ENCODE assay signal across 23 cellular contexts in the genomic region with DNA sequence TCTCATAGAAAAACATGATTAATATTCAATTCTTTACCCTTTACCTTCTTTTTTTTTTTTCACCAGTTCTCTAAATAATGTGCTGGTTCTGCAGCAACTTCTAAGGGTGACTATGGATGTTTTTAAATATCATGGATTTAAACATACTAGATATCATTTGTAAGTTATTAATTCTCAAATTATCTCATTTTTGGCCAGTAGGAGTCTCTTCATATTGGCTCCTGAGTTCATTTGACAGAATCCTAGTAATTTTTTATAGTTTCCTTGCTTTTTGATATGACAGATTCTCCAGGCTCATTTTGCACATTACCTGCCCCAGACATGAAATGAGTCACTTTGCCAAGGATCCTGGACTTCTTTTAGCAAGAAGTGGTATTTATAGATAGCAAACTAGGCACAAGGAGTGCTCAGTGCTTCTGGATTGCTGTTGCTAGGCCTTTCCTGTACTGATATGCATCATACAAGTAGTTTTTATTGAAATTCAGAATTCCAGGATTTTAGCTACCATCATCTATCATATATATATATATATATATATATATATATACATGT.
A peak's percentile ranks its signal among the peaks of the same experiment; 100 is the strongest.
DNase-seq lines count a peak whose midpoint lies in the region; ATAC-seq and TF ChIP-seq lines count a peak whose summit lies in the region.
"Had no signal": no experiment of that assay in that cellular context is flagged by ENCODE, and none has a peak within 500 bp of the region (broad histone marks: within the 10 kb centered on the region; RNA-seq: fewer than 3 reads in every experiment).

No MANE protein-coding gene starts in this region.

- no peak for ATAC-seq in right lobe of liver
- ATAC-seq: left lung; stimulated activated memory B cell treated with anti-CD40 and anti-IgM and Interleukin-4, amounts not matched to agents 10 μg/mL and 1 μg/mL and 100 μg/mL, for 72 hours had no signal

- H3K4me3 ChIP-seq in liver (ENCODE audit: low read depth in 1 of 3, low read length in 3 of 3) = no peak overlapping the region
- no peak overlapping the region for H3K4me3 ChIP-seq in right lobe of liver
- H3K4me3 ChIP-seq in SK-N-SH (ENCODE audit: low read depth in 2 of 2, low read length in 1 of 2) = no peak overlapping the region
- no peak overlapping the region for H3K4me3 ChIP-seq in fibroblast of villous mesenchyme (ENCODE audit: low read depth, low read length)
- H3K4me3 ChIP-seq: left lung had no signal

- H3K27ac ChIP-seq in liver (ENCODE audit: low read depth in 1 of 2, low read length in 2 of 2) (no peak overlapping the region), right lobe of liver (no peak overlapping the region), SK-N-SH (ENCODE audit: low read depth in 2 of 2, low read length in 1 of 2) (no peak overlapping the region)
- H3K27ac ChIP-seq: left lung had no signal

- TF ChIP-seq EP300 in SK-N-SH (IDR thresholded peaks at IDR 0.05; ENCODE audit: borderline replicate concordance in 1 of 2, low read depth in 1 of 2, low read length in 1 of 2) = no peak

- H3K27me3 ChIP-seq in liver (ENCODE audit: control insufficient read depth in 4 of 4, insufficient read depth in 4 of 4, low read length in 3 of 4) = no peaks in the 10 kb centered on the region
- no peaks in the 10 kb centered on the region for H3K27me3 ChIP-seq in right lobe of liver
- H3K27me3 ChIP-seq in SK-N-SH (ENCODE audit: insufficient read depth) = no peaks in the 10 kb centered on the region
- H3K27me3 ChIP-seq: left lung had no signal

- H3K4me1 ChIP-seq in liver (ENCODE audit: control insufficient read depth in 4 of 4, insufficient read depth in 4 of 4, low read length in 3 of 4) (no peaks in the 10 kb centered on the region), right lobe of liver (no peaks in the 10 kb centered on the region), SK-N-SH (ENCODE audit: control insufficient read depth in 1 of 2, insufficient read depth in 2 of 2, low read depth in 1 of 2, low read length in 1 of 2) (no peaks in the 10 kb centered on the region)
- H3K4me1 ChIP-seq: Caco-2, left lung had no signal

- POLR2A ChIA-PET in SK-N-SH (lab: Yijun Ruan, JAX) = no interaction called here

- no peaks in the 10 kb centered on the region for H3K79me2 ChIP-seq in SK-N-SH (ENCODE audit: insufficient read depth)

- H3K36me3 ChIP-seq in liver (ENCODE audit: control insufficient read depth in 4 of 4, insufficient read depth in 3 of 4, low read depth in 1 of 4, low read length in 3 of 4) = no peaks in the 10 kb centered on the region
- no peaks in the 10 kb centered on the region for H3K36me3 ChIP-seq in right lobe of liver
- H3K36me3 ChIP-seq in SK-N-SH (replicated peaks in 1 of 2; ENCODE audit: control insufficient read depth in 1 of 2, insufficient read depth in 2 of 2, low read length in 1 of 2) = no peaks in the 10 kb centered on the region
- H3K36me3 ChIP-seq: left lung had no signal

- TF ChIP-seq CTCF in liver (IDR thresholded peaks at IDR 0.05; ENCODE audit: low read depth, low read length, missing input control) = no peak
- no peak for TF ChIP-seq CTCF in right lobe of liver (IDR thresholded peaks at IDR 0.05)
- TF ChIP-seq CTCF in SK-N-SH (IDR thresholded peaks at IDR 0.05) = peak; percentile 62
- peak; percentile 27 for TF ChIP-seq CTCF in fibroblast of villous mesenchyme (IDR thresholded peaks at IDR 0.05; ENCODE audit: insufficient read depth, low read depth, low read length)

- TF ChIP-seq RAD21 in liver (IDR thresholded peaks at IDR 0.05) (peak; percentile 36), SK-N-SH (IDR thresholded peaks at IDR 0.05; ENCODE audit: low read length) (0 out of 2 replicates have a peak, but pooled peaks have one; percentile 8)

- H3K4me2 ChIP-seq in SK-N-SH = no peak overlapping the region

- no peaks in the 10 kb centered on the region for H4K20me1 ChIP-seq in SK-N-SH (ENCODE audit: insufficient read depth)

- peaks cover 0 to 4% (median 0%) of the 10 kb centered on the region in 4 donors for H3K9me3 ChIP-seq in liver (ENCODE audit: control insufficient read depth in 4 of 4, low read length in 3 of 4)
- H3K9me3 ChIP-seq in right lobe of liver = no peaks in the 10 kb centered on the region
- H3K9me3 ChIP-seq in SK-N-SH = no peaks in the 10 kb centered on the region
- H3K9me3 ChIP-seq: left lung had no signal

- no peaks in the 10 kb centered on the region for H3K9me2 ChIP-seq in SK-N-SH

- no peak for TF ChIP-seq POLR2A in right lobe of liver (IDR thresholded peaks at IDR 0.05)

- no peaks in the 10 kb centered on the region for H3F3A ChIP-seq in SK-N-SH (replicated peaks; ENCODE audit: insufficient read depth)

- CTCF ChIA-PET in SK-N-SH (lab: Yijun Ruan, JAX) = interaction anchor here (0.7 kb wide), 1 partner anchor 791 kb away, joined by 3 read pairs; no protein-coding TSS in a partner anchor

- H3K9ac ChIP-seq in liver (ENCODE audit: low read depth in 1 of 2, low read length in 2 of 2) = no peak overlapping the region
- no peak overlapping the region for H3K9ac ChIP-seq in SK-N-SH

- intact Hi-C loops in right lobe of liver (cut with DNase I) = no loop called here

- no peak for DNase-seq in right lobe of liver
- no peak for DNase-seq in SK-N-SH
- no peak for DNase-seq in fibroblast of villous mesenchyme (ENCODE audit: low read depth)
- DNase-seq in NCI-H1105 (lab: John Stamatoyannopoulos, UW) = no peak
- no peak for DNase-seq in GM19238 (ENCODE audit: insufficient read length, low spot score)
- no peak for DNase-seq in T-helper 1 cell
- no peak for DNase-seq in activated CD4-positive, alpha-beta T cell treated with anti-CD3 and anti-CD28 coated beads for 4 hours
- DNase-seq: ACHN; activated CD8-positive, alpha-beta memory T cell treated with anti-CD3 and anti-CD28 coated beads, Interleukin-2, amount 50 U/mL, for 48 hours; activated naive CD4-positive, alpha-beta T cell treated with anti-CD3 and anti-CD28 coated beads, Interleukin-2, amount 10 ng/mL, durations not matched to agents 7 days and 5 days; Caco-2; effector CD8-positive, alpha-beta T cell; foreskin melanocyte; GF-D8; left lung; NCI-H146; NCI-H345; SHP77; stimulated activated CD4-positive, alpha-beta T cell treated with anti-CD3 and anti-CD28 coated beads, Interleukin-12 subunit alpha, Interleukin-12 subunit beta, amount 100 ng/mL, for 4 hours; T-helper 9 cell; trophoblast cell had no signal

- H2AFZ ChIP-seq in SK-N-SH (ENCODE audit: low read depth) = no peak overlapping the region

TF ChIP-seq in liver, 16 proteins besides CTCF, POLR2A, EP300 and RAD21 (continues in another document):
- TF ChIP-seq SP1 (IDR thresholded peaks at IDR 0.05) (no peak), RXRA (IDR thresholded peaks at IDR 0.05) (no peak), REST (IDR thresholded peaks at IDR 0.05) (no peak), HNF4A (conservative IDR thresholded peaks at IDR 0.05) (no peak), TAF1 (conservative IDR thresholded peaks at IDR 0.05) (no peak)

TF ChIP-seq in SK-N-SH, 30 proteins besides CTCF, POLR2A, EP300 and RAD21:
- TF ChIP-seq RFX5 (IDR thresholded peaks at IDR 0.05; ENCODE audit: low read length) = no peak
- peak; percentile 11; the same call in 1 of the 2 replicates for TF ChIP-seq SMC3 (IDR thresholded peaks at IDR 0.05; ENCODE audit: low read depth, low read length)
TF ChIP-seq in SK-N-SH: peak in this region for 1.

Comparison
In these comparisons a context has a peak if more than half of its experiments do, and no peak if none do; other contexts are left out.
1. CTCF ChIP-seq: peak in SK-N-SH (single experiment) and fibroblast of villous mesenchyme (single experiment); none in liver (single experiment) and right lobe of liver (0 of 4).